ENCODE assay signal across 12 cellular contexts in genomic region chr13:50421457-50422130, GRCh38.
DNase-seq lines count a peak whose midpoint lies in the region; ATAC-seq and TF ChIP-seq lines count a peak whose summit lies in the region.
"Had no signal": no experiment of that assay in that cellular context is flagged by ENCODE, and none has a peak within 500 bp of the region (broad histone marks: within the 10 kb centered on the region; RNA-seq: fewer than 3 reads in every experiment).

No MANE protein-coding gene starts in this region.

- H3K27ac ChIP-seq in left ventricle myocardium inferior (replicated peaks) (peak overlapping the region; percentile 61), aorta (ENCODE audit: low read depth in 1 of 2, low read length in 2 of 2) (no peak overlapping the region)
- H3K27ac ChIP-seq: WERI-Rb-1 had no signal

- TF ChIP-seq CTCF in left ventricle myocardium inferior (IDR thresholded peaks at IDR 0.05; ENCODE audit: borderline replicate concordance) (no peak), fibroblast of mammary gland (conservative IDR thresholded peaks at IDR 0.05; ENCODE audit: control insufficient read depth, insufficient read depth, low read depth, low read length) (no peak)

- no peaks in the 10 kb centered on the region for H3K27me3 ChIP-seq in left ventricle myocardium inferior (ENCODE audit: low read depth)
- H3K27me3 ChIP-seq in aorta (ENCODE audit: control insufficient read depth in 1 of 2, insufficient read depth in 2 of 2, low read length in 1 of 2) = no peaks in the 10 kb centered on the region

- H3K4me1 ChIP-seq in left ventricle myocardium inferior (peaks cover 61% of the 10 kb centered on the region), aorta (ENCODE audit: control insufficient read depth in 1 of 2, insufficient read depth in 2 of 2, low read length in 2 of 2) (peaks cover 0 to 9% of the 10 kb centered on the region in 2 donors)

- no peak for ATAC-seq in Right ventricle myocardium superior (ENCODE audit: poor library complexity)
- ATAC-seq in aorta (ENCODE audit: low FRiP score) = peak; percentile 25
- no peak for ATAC-seq in GM19035 (IDR thresholded peaks at IDR 0.05; ENCODE audit: unreplicated experiment)
- ATAC-seq in HG02678 (IDR thresholded peaks at IDR 0.05; ENCODE audit: unreplicated experiment) = no peak
- ATAC-seq: naive thymus-derived CD8-positive, alpha-beta T cell had no signal

- intact Hi-C loops in left ventricle myocardium inferior (cut with micrococcal nuclease) (no loop called here), Right ventricle myocardium superior (cut with DNase I) (no loop called here), aorta (cut with DNase I) (no loop called here)

- 4 to 5% methylated on average over 2 of the region's 2 CpGs for WGBS in aorta, 2 donors

- DNase-seq in left ventricle myocardium inferior = no peak
- no peak for DNase-seq in Right ventricle myocardium superior
- DNase-seq in RPMI7951 (ENCODE audit: low read depth) = peak; percentile 48
- DNase-seq in fibroblast of mammary gland (ENCODE audit: low read depth) = peak; percentile 80
- DNase-seq in aorta = no peak
- no peak for DNase-seq in occipital lobe (lab: John Stamatoyannopoulos, UW)
- DNase-seq: C1 segment of cervical spinal cord; stimulated activated naive B cell treated with anti-CD40 and anti-IgM and Interleukin-4, amounts not matched to agents 10 μg/mL and 1 μg/mL and 100 μg/mL, for 72 hours; WERI-Rb-1 had no signal

- H3K9me3 ChIP-seq in left ventricle myocardium inferior (replicated peaks) (no peaks in the 10 kb centered on the region), aorta (ENCODE audit: control insufficient read depth, low read length) (no peaks in the 10 kb centered on the region)

- H3K4me3 ChIP-seq in left ventricle myocardium inferior (no peak overlapping the region), fibroblast of mammary gland (ENCODE audit: control insufficient read depth, low read depth, low read length) (no peak overlapping the region), aorta (ENCODE audit: low read length in 2 of 2) (no peak overlapping the region)

- no peaks in the 10 kb centered on the region for H3K36me3 ChIP-seq in left ventricle myocardium inferior
- H3K36me3 ChIP-seq in aorta (ENCODE audit: control insufficient read depth in 1 of 2, insufficient read depth in 2 of 2, low read length in 1 of 2) = no peaks in the 10 kb centered on the region
- H3K36me3 ChIP-seq: WERI-Rb-1 had no signal

Comparison
In these comparisons a context has a peak if more than half of its experiments do, and no peak if none do; other contexts are left out.
1. DNase-seq: peak in RPMI7951 (single experiment) and fibroblast of mammary gland (single experiment); none in left ventricle myocardium inferior (single experiment), Right ventricle myocardium superior (single experiment), aorta (0 of 2) and occipital lobe (single experiment).